In the genomic region with DNA sequence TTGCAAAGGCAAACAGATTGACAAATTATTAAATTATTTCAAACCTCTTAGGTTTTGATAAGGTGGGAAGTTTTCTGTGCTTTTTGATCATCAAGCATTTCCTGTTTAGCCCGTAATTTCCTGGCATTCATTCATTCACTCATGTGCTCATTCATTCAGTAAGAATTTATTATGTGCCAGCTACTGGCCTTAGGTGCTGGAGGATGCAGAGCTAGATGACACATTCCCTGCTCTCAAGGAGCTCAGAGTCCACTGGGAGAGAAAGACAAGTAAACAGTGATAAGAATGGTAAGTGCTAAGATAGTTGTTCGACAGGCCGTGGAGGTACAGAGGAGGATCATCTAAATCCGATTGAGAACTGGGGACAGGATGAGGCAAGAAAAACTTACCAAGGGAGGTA, we compare ENCODE assay signal across 17 cellular contexts.
A peak's percentile ranks its signal among the peaks of the same experiment; 100 is the strongest.
DNase-seq lines count a peak whose midpoint lies in the region; ATAC-seq, FAIRE-seq and TF ChIP-seq lines count a peak whose summit lies in the region.
"Had no signal": no experiment of that assay in that cellular context is flagged by ENCODE, and none has a peak within 500 bp of the region (broad histone marks: within the 10 kb centered on the region; RNA-seq: fewer than 3 reads in every experiment).

No MANE protein-coding gene starts in this region.

- H3F3A ChIP-seq in smooth muscle cell (ENCODE audit: low read depth): no peaks in the 10 kb centered on the region

- H3K79me2 ChIP-seq in astrocyte (ENCODE audit: insufficient read depth, low read length): peaks cover 8% of the 10 kb centered on the region
- H3K79me2 ChIP-seq in hepatocyte: no peaks in the 10 kb centered on the region
- peaks cover 11% of the 10 kb centered on the region for H3K79me2 ChIP-seq in smooth muscle cell (ENCODE audit: low read depth)

- H3K4me1 Mint-ChIP-seq in astrocyte (ENCODE audit: low read depth, unreplicated experiment): peaks cover 17% of the 10 kb centered on the region

- FAIRE-seq in HTR-8/SVneo (lab: Jason Lieb, UNC) (peak; percentile 77), astrocyte (lab: Jason Lieb, UNC) (no peak)
- FAIRE-seq: A204.1 had no signal

- H3K27me3 Mint-ChIP-seq in astrocyte (ENCODE audit: low read depth, unreplicated experiment): no peaks in the 10 kb centered on the region

- no peaks in the 10 kb centered on the region for H3K9me2 ChIP-seq in hepatocyte (replicated peaks; ENCODE audit: insufficient read depth)

- H3K27me3 ChIP-seq in astrocyte (ENCODE audit: insufficient read depth, low read length) (no peaks in the 10 kb centered on the region), hepatocyte (no peaks in the 10 kb centered on the region), smooth muscle cell (ENCODE audit: low read depth) (no peaks in the 10 kb centered on the region)

- H4K20me1 ChIP-seq in astrocyte (ENCODE audit: insufficient read depth, low read length) (peaks cover 8% of the 10 kb centered on the region), hepatocyte (ENCODE audit: insufficient read depth, poor library complexity, severe bottlenecking) (no peaks in the 10 kb centered on the region), smooth muscle cell (ENCODE audit: low read depth) (peaks cover 31% of the 10 kb centered on the region)

- no peak for TF ChIP-seq CTCF in astrocyte (IDR thresholded peaks at IDR 0.05; ENCODE audit: insufficient read depth, low read depth, low read length)
- no peak for TF ChIP-seq CTCF in hepatocyte (IDR thresholded peaks at IDR 0.05; ENCODE audit: poor library complexity)
- no peak for TF ChIP-seq CTCF in smooth muscle cell (IDR thresholded peaks at IDR 0.05; ENCODE audit: borderline replicate concordance, insufficient read depth, poor library complexity, severe bottlenecking)

- peaks cover 3% of the 10 kb centered on the region for H3K36me3 Mint-ChIP-seq in astrocyte (ENCODE audit: low read depth, unreplicated experiment)

- H3K4me1 ChIP-seq in astrocyte (ENCODE audit: insufficient read depth, low read length): peaks cover 10% of the 10 kb centered on the region
- no peaks in the 10 kb centered on the region for H3K4me1 ChIP-seq in hepatocyte (ENCODE audit: insufficient read depth)
- no peaks in the 10 kb centered on the region for H3K4me1 ChIP-seq in smooth muscle cell (ENCODE audit: low read depth)

- H3K4me3 ChIP-seq in astrocyte (ENCODE audit: insufficient read depth, low read depth, low read length): no peak overlapping the region
- H3K4me3 ChIP-seq in hepatocyte: no peak overlapping the region
- H3K4me3 ChIP-seq in smooth muscle cell: no peak overlapping the region

- H3K9me3 ChIP-seq in astrocyte (ENCODE audit: insufficient read depth, low read depth, low read length) (no peaks in the 10 kb centered on the region), hepatocyte (ENCODE audit: low read depth) (no peaks in the 10 kb centered on the region), smooth muscle cell (replicated peaks; ENCODE audit: low read depth) (no peaks in the 10 kb centered on the region)

- H3K4me2 ChIP-seq in astrocyte (ENCODE audit: low read length) (peak overlapping the region; percentile 5), hepatocyte (peak overlapping the region; percentile 54), smooth muscle cell (no peak overlapping the region)

- no peak overlapping the region for H3K27ac Mint-ChIP-seq in astrocyte (ENCODE audit: unreplicated experiment)

- H3K36me3 ChIP-seq in astrocyte (ENCODE audit: insufficient read depth, low read length): no peaks in the 10 kb centered on the region
- no peaks in the 10 kb centered on the region for H3K36me3 ChIP-seq in hepatocyte (replicated peaks; ENCODE audit: insufficient read depth, low read depth)
- H3K36me3 ChIP-seq in smooth muscle cell (ENCODE audit: low read depth): no peaks in the 10 kb centered on the region

- peaks cover 2% of the 10 kb centered on the region for H3K9me3 Mint-ChIP-seq in astrocyte (ENCODE audit: unreplicated experiment)

- no peak overlapping the region for H3K27ac ChIP-seq in astrocyte (ENCODE audit: low read depth, low read length)
- peak overlapping the region; percentile 22 for H3K27ac ChIP-seq in hepatocyte
- no peak overlapping the region for H3K27ac ChIP-seq in smooth muscle cell (ENCODE audit: low read depth)
- H3K27ac ChIP-seq: C4-2B had no signal

- no peak for ATAC-seq in GM21619 (IDR thresholded peaks at IDR 0.05; ENCODE audit: unreplicated experiment)

- no peak overlapping the region for H2AFZ ChIP-seq in astrocyte (ENCODE audit: low read depth, low read length)
- H2AFZ ChIP-seq in hepatocyte: no peak overlapping the region
- H2AFZ ChIP-seq in smooth muscle cell (ENCODE audit: low read depth): no peak overlapping the region

- no peak overlapping the region for H3K4me3 Mint-ChIP-seq in astrocyte (ENCODE audit: unreplicated experiment)

- WGBS in hepatocyte (ENCODE audit: low lambda C conversion rate, missing lambda C conversion rate): 54% methylated on average over 4 of the region's 4 CpGs
- WGBS in smooth muscle cell (ENCODE audit: low lambda C conversion rate): 55% methylated on average over 4 of the region's 4 CpGs

- H3K9ac ChIP-seq in astrocyte (ENCODE audit: low read length) (no peak overlapping the region), smooth muscle cell (ENCODE audit: low read depth) (no peak overlapping the region)

- DNase-seq in EH (ENCODE audit: low read depth) (peak; percentile 52), HTR-8/SVneo (ENCODE audit: insufficient read length, low spot score) (peak; percentile 28), astrocyte (ENCODE audit: low read depth) (peak; percentile 48), hepatocyte (ENCODE audit: low spot score) (peak; percentile 57), Kasumi-1 (lab: John Stamatoyannopoulos, UW) (no peak), DMS 273 treated with DMSO at 0.1 percent for 48 hours (lab: John Stamatoyannopoulos, UW) (no peak), smooth muscle cell (lab: John Stamatoyannopoulos, UW; ENCODE audit: unreplicated experiment) (no peak)
- DNase-seq: DMS53, GF-D8, KBM-7, NCI-H1092, NCI-H1694, NCI-H2171 treated with DMSO at 0.1 percent for 48 hours, NCI-H510A had no signal

Comparison
In these comparisons a context has a peak if more than half of its experiments do, and no peak if none do; other contexts are left out.
1. DNase-seq: peak in EH (single experiment), HTR-8/SVneo (single experiment), astrocyte (single experiment) and hepatocyte (single experiment); none in Kasumi-1 (0 of 2), DMS 273 treated with DMSO at 0.1 percent for 48 hours (single experiment) and smooth muscle cell (single experiment).